In the genomic region with DNA sequence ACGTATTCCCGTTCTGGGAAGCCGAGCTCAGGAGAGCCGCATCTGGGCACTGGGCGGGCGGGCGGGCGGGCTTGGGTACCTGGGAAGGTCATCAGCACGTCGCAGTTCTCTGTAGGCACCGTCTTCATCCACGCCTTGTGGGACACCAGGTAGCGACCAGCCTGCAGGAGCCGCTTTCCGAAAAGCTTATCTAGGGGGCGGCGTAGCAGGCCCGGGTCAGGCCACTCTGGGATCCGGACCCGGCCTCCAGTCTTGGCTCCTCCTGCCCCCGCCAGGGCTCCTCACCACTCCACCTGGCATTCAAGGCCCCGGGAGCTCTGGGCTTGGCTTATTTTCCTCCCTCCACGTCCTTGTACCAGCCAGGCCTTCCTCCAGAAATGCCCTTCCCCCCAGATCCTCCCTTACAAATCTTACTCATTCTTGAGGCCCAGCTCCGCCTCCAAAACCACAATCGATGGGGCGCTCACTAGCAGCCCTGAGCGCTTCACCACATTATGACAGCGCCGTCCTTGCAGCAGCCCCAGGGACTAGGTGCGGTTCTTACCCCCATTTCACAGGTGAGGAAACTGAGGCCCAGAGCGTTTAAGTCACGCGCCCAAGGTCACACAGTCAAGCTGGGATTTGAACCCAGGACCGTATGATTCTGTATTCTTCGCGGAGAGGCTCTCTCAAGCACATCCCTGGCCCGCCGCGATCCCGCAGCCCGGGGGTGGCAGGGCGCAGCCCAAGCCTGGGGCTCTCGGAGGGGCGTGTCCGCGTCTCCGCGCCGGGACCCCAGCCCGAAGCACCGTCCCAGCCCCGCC, we compare ENCODE assay signal across 1 cellular context.
TF ChIP-seq lines count a peak whose summit lies in the region.

No MANE protein-coding gene starts in this region.

TF ChIP-seq in K562, 482 proteins besides CTCF, POLR2A, EP300 and RAD21 (continued from another document and continues in another):
- TF ChIP-seq, protein P1, sequence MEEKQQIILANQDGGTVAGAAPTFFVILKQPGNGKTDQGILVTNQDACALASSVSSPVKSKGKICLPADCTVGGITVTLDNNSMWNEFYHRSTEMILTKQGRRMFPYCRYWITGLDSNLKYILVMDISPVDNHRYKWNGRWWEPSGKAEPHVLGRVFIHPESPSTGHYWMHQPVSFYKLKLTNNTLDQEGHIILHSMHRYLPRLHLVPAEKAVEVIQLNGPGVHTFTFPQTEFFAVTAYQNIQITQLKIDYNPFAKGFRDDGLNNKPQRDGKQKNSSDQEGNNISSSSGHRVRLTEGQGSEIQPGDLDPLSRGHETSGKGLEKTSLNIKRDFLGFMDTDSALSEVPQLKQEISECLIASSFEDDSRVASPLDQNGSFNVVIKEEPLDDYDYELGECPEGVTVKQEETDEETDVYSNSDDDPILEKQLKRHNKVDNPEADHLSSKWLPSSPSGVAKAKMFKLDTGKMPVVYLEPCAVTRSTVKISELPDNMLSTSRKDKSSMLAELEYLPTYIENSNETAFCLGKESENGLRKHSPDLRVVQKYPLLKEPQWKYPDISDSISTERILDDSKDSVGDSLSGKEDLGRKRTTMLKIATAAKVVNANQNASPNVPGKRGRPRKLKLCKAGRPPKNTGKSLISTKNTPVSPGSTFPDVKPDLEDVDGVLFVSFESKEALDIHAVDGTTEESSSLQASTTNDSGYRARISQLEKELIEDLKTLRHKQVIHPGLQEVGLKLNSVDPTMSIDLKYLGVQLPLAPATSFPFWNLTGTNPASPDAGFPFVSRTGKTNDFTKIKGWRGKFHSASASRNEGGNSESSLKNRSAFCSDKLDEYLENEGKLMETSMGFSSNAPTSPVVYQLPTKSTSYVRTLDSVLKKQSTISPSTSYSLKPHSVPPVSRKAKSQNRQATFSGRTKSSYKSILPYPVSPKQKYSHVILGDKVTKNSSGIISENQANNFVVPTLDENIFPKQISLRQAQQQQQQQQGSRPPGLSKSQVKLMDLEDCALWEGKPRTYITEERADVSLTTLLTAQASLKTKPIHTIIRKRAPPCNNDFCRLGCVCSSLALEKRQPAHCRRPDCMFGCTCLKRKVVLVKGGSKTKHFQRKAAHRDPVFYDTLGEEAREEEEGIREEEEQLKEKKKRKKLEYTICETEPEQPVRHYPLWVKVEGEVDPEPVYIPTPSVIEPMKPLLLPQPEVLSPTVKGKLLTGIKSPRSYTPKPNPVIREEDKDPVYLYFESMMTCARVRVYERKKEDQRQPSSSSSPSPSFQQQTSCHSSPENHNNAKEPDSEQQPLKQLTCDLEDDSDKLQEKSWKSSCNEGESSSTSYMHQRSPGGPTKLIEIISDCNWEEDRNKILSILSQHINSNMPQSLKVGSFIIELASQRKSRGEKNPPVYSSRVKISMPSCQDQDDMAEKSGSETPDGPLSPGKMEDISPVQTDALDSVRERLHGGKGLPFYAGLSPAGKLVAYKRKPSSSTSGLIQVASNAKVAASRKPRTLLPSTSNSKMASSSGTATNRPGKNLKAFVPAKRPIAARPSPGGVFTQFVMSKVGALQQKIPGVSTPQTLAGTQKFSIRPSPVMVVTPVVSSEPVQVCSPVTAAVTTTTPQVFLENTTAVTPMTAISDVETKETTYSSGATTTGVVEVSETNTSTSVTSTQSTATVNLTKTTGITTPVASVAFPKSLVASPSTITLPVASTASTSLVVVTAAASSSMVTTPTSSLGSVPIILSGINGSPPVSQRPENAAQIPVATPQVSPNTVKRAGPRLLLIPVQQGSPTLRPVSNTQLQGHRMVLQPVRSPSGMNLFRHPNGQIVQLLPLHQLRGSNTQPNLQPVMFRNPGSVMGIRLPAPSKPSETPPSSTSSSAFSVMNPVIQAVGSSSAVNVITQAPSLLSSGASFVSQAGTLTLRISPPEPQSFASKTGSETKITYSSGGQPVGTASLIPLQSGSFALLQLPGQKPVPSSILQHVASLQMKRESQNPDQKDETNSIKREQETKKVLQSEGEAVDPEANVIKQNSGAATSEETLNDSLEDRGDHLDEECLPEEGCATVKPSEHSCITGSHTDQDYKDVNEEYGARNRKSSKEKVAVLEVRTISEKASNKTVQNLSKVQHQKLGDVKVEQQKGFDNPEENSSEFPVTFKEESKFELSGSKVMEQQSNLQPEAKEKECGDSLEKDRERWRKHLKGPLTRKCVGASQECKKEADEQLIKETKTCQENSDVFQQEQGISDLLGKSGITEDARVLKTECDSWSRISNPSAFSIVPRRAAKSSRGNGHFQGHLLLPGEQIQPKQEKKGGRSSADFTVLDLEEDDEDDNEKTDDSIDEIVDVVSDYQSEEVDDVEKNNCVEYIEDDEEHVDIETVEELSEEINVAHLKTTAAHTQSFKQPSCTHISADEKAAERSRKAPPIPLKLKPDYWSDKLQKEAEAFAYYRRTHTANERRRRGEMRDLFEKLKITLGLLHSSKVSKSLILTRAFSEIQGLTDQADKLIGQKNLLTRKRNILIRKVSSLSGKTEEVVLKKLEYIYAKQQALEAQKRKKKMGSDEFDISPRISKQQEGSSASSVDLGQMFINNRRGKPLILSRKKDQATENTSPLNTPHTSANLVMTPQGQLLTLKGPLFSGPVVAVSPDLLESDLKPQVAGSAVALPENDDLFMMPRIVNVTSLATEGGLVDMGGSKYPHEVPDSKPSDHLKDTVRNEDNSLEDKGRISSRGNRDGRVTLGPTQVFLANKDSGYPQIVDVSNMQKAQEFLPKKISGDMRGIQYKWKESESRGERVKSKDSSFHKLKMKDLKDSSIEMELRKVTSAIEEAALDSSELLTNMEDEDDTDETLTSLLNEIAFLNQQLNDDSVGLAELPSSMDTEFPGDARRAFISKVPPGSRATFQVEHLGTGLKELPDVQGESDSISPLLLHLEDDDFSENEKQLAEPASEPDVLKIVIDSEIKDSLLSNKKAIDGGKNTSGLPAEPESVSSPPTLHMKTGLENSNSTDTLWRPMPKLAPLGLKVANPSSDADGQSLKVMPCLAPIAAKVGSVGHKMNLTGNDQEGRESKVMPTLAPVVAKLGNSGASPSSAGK (IDR thresholded peaks at IDR 0.05) = no peak
- TF ChIP-seq ZFP36 (IDR thresholded peaks at IDR 0.05; ENCODE audit: low read depth, low read length, partially characterized antibody) (peak; percentile 79), ZBTB7A (IDR thresholded peaks at IDR 0.05; ENCODE audit: borderline replicate concordance, control insufficient read depth, low read depth, low read length) (peak; percentile 40; the same call in 1 of the 2 replicates), NFRKB (IDR thresholded peaks at IDR 0.05; ENCODE audit: low read depth) (no peak), HIVEP1 (CRISPR knock-in tag; IDR thresholded peaks at IDR 0.05) (0 out of 2 replicates have a peak, but pooled peaks have one; percentile 4), ZNF778 (CRISPR knock-in tag; IDR thresholded peaks at IDR 0.05) (no peak), ZFP30 (CRISPR knock-in tag; IDR thresholded peaks at IDR 0.05; ENCODE audit: borderline replicate concordance) (no peak), ZNF24 (IDR thresholded peaks at IDR 0.05) (0 out of 2 replicates have a peak, but pooled peaks have one; percentile 24), SLC30A9 (CRISPR knock-in tag; IDR thresholded peaks at IDR 0.05) (no peak), NFXL1 (CRISPR knock-in tag; IDR thresholded peaks at IDR 0.05) (no peak), ZNF174 (CRISPR knock-in tag; IDR thresholded peaks at IDR 0.05) (no peak), CHD4 (IDR thresholded peaks at IDR 0.05; ENCODE audit: insufficient read depth, insufficient replicate concordance, low read depth, low read length, poor library complexity, severe bottlenecking) (peak; percentile 100), ZNF217 (CRISPR knock-in tag; IDR thresholded peaks at IDR 0.05) (no peak), ZNF184 (CRISPR knock-in tag; IDR thresholded peaks at IDR 0.05) (no peak), ETV6 (IDR thresholded peaks at IDR 0.05; ENCODE audit: borderline replicate concordance in 1 of 2, low read depth in 2 of 2, low read length in 1 of 2) (no peak; a peak in 1 of 4 replicates), ETV6 (CRISPR knock-in tag; IDR thresholded peaks at IDR 0.05; ENCODE audit: borderline replicate concordance) (no peak), HNRNPK (IDR thresholded peaks at IDR 0.05; ENCODE audit: low read depth, low read length, poor library complexity, severe bottlenecking) (no peak), ZC3H4 (CRISPR knock-in tag; IDR thresholded peaks at IDR 0.05; ENCODE audit: borderline replicate concordance) (no peak), KDM4B (IDR thresholded peaks at IDR 0.05; ENCODE audit: borderline replicate concordance in 2 of 2, low read depth in 1 of 2) (no peak), SRSF3 (IDR thresholded peaks at IDR 0.05; ENCODE audit: insufficient read depth, low read length) (no peak), ZNF551 (CRISPR knock-in tag; IDR thresholded peaks at IDR 0.05) (no peak)
- TF ChIP-seq, protein P2, sequence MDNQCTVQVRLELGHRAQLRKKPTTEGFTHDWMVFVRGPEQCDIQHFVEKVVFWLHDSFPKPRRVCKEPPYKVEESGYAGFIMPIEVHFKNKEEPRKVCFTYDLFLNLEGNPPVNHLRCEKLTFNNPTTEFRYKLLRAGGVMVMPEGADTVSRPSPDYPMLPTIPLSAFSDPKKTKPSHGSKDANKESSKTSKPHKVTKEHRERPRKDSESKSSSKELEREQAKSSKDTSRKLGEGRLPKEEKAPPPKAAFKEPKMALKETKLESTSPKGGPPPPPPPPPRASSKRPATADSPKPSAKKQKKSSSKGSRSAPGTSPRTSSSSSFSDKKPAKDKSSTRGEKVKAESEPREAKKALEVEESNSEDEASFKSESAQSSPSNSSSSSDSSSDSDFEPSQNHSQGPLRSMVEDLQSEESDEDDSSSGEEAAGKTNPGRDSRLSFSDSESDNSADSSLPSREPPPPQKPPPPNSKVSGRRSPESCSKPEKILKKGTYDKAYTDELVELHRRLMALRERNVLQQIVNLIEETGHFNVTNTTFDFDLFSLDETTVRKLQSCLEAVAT (IDR thresholded peaks at IDR 0.05) = peak in 1 of 2 experiments; percentile 96; a peak in 2 of 4 replicates
- TF ChIP-seq, protein P3, sequence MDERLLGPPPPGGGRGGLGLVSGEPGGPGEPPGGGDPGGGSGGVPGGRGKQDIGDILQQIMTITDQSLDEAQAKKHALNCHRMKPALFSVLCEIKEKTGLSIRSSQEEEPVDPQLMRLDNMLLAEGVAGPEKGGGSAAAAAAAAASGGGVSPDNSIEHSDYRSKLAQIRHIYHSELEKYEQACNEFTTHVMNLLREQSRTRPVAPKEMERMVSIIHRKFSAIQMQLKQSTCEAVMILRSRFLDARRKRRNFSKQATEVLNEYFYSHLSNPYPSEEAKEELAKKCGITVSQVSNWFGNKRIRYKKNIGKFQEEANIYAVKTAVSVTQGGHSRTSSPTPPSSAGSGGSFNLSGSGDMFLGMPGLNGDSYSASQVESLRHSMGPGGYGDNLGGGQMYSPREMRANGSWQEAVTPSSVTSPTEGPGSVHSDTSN (CRISPR knock-in tag; IDR thresholded peaks at IDR 0.05; ENCODE audit: low read depth) = no peak
- TF ChIP-seq, protein P3 (tag; conservative IDR thresholded peaks at IDR 0.05; ENCODE audit: low read depth) = no peak; the same call in 1 of the 2 replicates
- TF ChIP-seq, protein P4, sequence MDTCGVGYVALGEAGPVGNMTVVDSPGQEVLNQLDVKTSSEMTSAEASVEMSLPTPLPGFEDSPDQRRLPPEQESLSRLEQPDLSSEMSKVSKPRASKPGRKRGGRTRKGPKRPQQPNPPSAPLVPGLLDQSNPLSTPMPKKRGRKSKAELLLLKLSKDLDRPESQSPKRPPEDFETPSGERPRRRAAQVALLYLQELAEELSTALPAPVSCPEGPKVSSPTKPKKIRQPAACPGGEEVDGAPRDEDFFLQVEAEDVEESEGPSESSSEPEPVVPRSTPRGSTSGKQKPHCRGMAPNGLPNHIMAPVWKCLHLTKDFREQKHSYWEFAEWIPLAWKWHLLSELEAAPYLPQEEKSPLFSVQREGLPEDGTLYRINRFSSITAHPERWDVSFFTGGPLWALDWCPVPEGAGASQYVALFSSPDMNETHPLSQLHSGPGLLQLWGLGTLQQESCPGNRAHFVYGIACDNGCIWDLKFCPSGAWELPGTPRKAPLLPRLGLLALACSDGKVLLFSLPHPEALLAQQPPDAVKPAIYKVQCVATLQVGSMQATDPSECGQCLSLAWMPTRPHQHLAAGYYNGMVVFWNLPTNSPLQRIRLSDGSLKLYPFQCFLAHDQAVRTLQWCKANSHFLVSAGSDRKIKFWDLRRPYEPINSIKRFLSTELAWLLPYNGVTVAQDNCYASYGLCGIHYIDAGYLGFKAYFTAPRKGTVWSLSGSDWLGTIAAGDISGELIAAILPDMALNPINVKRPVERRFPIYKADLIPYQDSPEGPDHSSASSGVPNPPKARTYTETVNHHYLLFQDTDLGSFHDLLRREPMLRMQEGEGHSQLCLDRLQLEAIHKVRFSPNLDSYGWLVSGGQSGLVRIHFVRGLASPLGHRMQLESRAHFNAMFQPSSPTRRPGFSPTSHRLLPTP (IDR thresholded peaks at IDR 0.05; ENCODE audit: borderline replicate concordance, extremely low read depth, insufficient read length) = no peak
